Comparison of ENCODE assay signal across 8 cellular contexts in the genomic region with DNA sequence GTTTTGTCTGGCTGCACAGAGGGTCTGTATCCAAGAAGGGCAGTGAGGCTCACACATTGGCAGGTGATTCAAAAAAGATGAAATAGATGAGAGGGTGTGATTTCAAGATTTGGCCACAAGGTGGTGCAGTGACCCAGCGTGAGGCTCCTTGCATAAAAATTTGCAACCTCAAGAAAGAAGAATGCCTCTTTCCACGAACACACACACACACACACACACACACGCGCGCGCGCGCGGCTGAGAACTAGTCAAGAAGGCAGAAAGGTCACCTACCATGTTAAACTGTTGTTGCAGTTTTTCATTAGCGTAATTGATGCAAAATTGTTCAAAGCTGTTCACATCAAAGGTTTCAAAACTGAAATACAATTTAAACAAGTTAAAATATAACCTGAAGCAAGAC. TPM values are rescaled to one million over a fixed set of nuclear protein-coding genes. Genes with fewer than 3 reads are reported as not detected.
DNase-seq lines count a peak whose midpoint lies in the region; ATAC-seq and TF ChIP-seq lines count a peak whose summit lies in the region.

No MANE protein-coding gene starts in this region.

- no peaks in the 10 kb centered on the region for H3K9me3 ChIP-seq in left lung

- H3K4me1 ChIP-seq in left lung = peaks cover 3 to 37% of the 10 kb centered on the region in 2 donors

- intact Hi-C loops in left lung (cut with DNase I) = loop anchor here in 1 of 2 donors (5.0 kb wide), 1 partner anchor 476 kb away; no protein-coding TSS in a partner anchor

- no peaks in the 10 kb centered on the region for H3K27me3 ChIP-seq in left lung

- peak; percentile 61 to 66 for TF ChIP-seq CTCF in left lung (IDR thresholded peaks at IDR 0.05)

- ATAC-seq in GM21576 (IDR thresholded peaks at IDR 0.05; ENCODE audit: unreplicated experiment) = peak; percentile 45
- peak; percentile 71 for ATAC-seq in left lung
- no peak for ATAC-seq in HG03469 (IDR thresholded peaks at IDR 0.05; ENCODE audit: unreplicated experiment)

- no peak overlapping the region for H3K27ac ChIP-seq in left lung

- peak in 12 of 14 donors; percentile 30 to 95 (median 60) for DNase-seq in C1 segment of cervical spinal cord (lab: John Stamatoyannopoulos, UW)
- DNase-seq in NCI-H345 treated with DMSO at 0.1 percent for 48 hours (lab: John Stamatoyannopoulos, UW; ENCODE audit: unreplicated experiment) = peak; percentile 19
- DNase-seq in activated CD4-positive, alpha-beta T cell treated with anti-CD3 and anti-CD28 coated beads for 4 hours = peak; percentile 61 to 76
- DNase-seq in cerebellar nuclear complex (lab: John Stamatoyannopoulos, UW) = peak; percentile 44 to 84
- peak in 1 of 2 donors; percentile 58 for DNase-seq in left lung
- DNase-seq in stimulated activated CD4-positive, alpha-beta T cell treated with anti-CD3 and anti-CD28 coated beads, Interleukin-4, amount 100 ng/mL, for 48 hours (ENCODE audit: low read depth in 2 of 2) = peak; percentile 51 to 58

- no peaks in the 10 kb centered on the region for H3K36me3 ChIP-seq in left lung

- H3K4me3 ChIP-seq in left lung = no peak overlapping the region

RNA-seq across cellular contexts. Expression of gene MYO5C, which starts 39.2 kb away (rescaled TPM):
- total RNA-seq in left lung = 10 to 100 TPM; 78.3 to 89.2 TPM
